ENCODE assay signal across 25 cellular contexts in genomic region chr17:39487946-39488345, GRCh38. TPM values are rescaled to one million over a fixed set of nuclear protein-coding genes. Genes with fewer than 3 reads are reported as not detected.
DNase-seq lines count a peak whose midpoint lies in the region; ATAC-seq and TF ChIP-seq lines count a peak whose summit lies in the region.
"Had no signal": no experiment of that assay in that cellular context is flagged by ENCODE, and none has a peak within 500 bp of the region (broad histone marks: within the 10 kb centered on the region; RNA-seq: fewer than 3 reads in every experiment).

No MANE protein-coding gene starts in this region.

- H3K27me3 Mint-ChIP-seq in activated T-cell treated with anti-CD3 and anti-CD28 coated beads, Interleukin-2, amount 50 U/mL, for 24 hours = no peaks in the 10 kb centered on the region
- H3K27me3 Mint-ChIP-seq in activated T-cell treated with anti-CD3 and anti-CD28 coated beads, Interleukin-2, amount 50 U/mL, for 72 hours (ENCODE audit: low read depth) = no peaks in the 10 kb centered on the region
- H3K27me3 Mint-ChIP-seq in stimulated activated naive B cell treated with anti-CD40 and anti-IgM and Interleukin-4, amounts not matched to agents 10 μg/mL and 1 μg/mL and 100 μg/mL, for 72 hours = no peaks in the 10 kb centered on the region
- H3K27me3 Mint-ChIP-seq: activated CD8-positive, alpha-beta T cell treated with anti-CD3 and anti-CD28 coated beads for 36 hours; brain; CD4-positive, CD25-positive, alpha-beta regulatory T cell had no signal

- no peak overlapping the region for H3K4me3 ChIP-seq in MG63
- H3K4me3 ChIP-seq in upper lobe of right lung = no peak overlapping the region
- H3K4me3 ChIP-seq: lower lobe of right lung, ovary had no signal

- intact Hi-C loops in upper lobe of right lung (cut with DNase I) = no loop called here

- H3K4me1 ChIP-seq in foreskin keratinocyte (peaks cover 12% of the 10 kb centered on the region), upper lobe of right lung (no peaks in the 10 kb centered on the region)
- H3K4me1 ChIP-seq: lower lobe of right lung had no signal

- H3K4me1 Mint-ChIP-seq in activated T-cell treated with anti-CD3 and anti-CD28 coated beads, Interleukin-2, amount 50 U/mL, for 24 hours (ENCODE audit: low read depth) = peaks cover 11% of the 10 kb centered on the region
- H3K4me1 Mint-ChIP-seq in activated T-cell treated with anti-CD3 and anti-CD28 coated beads, Interleukin-2, amount 50 U/mL, for 72 hours (ENCODE audit: low read depth) = peaks cover 5% of the 10 kb centered on the region
- H3K4me1 Mint-ChIP-seq in stimulated activated naive B cell treated with anti-CD40 and anti-IgM and Interleukin-4, amounts not matched to agents 10 μg/mL and 1 μg/mL and 100 μg/mL, for 72 hours = peaks cover 3 to 9% of the 10 kb centered on the region in 2 donors
- H3K4me1 Mint-ChIP-seq: nephron progenitor cell had no signal

- peak overlapping the region; percentile 55 for H3K27ac Mint-ChIP-seq in activated T-cell treated with anti-CD3 and anti-CD28 coated beads, Interleukin-2, amount 50 U/mL, for 24 hours
- no peak overlapping the region for H3K27ac Mint-ChIP-seq in activated T-cell treated with anti-CD3 and anti-CD28 coated beads, Interleukin-2, amount 50 U/mL, for 72 hours
- peak overlapping the region; percentile 14 for H3K27ac Mint-ChIP-seq in stimulated activated naive B cell treated with anti-CD40 and anti-IgM and Interleukin-4, amounts not matched to agents 10 μg/mL and 1 μg/mL and 100 μg/mL, for 72 hours
- H3K27ac Mint-ChIP-seq: nephron progenitor cell had no signal

- no peaks in the 10 kb centered on the region for H3K9me3 Mint-ChIP-seq in activated T-cell treated with anti-CD3 and anti-CD28 coated beads, Interleukin-2, amount 50 U/mL, for 24 hours
- no peaks in the 10 kb centered on the region for H3K9me3 Mint-ChIP-seq in activated T-cell treated with anti-CD3 and anti-CD28 coated beads, Interleukin-2, amount 50 U/mL, for 72 hours
- no peaks in the 10 kb centered on the region for H3K9me3 Mint-ChIP-seq in stimulated activated naive B cell treated with anti-CD40 and anti-IgM and Interleukin-4, amounts not matched to agents 10 μg/mL and 1 μg/mL and 100 μg/mL, for 72 hours
- H3K9me3 Mint-ChIP-seq: activated CD8-positive, alpha-beta T cell treated with anti-CD3 and anti-CD28 coated beads for 36 hours; brain; CD4-positive, CD25-positive, alpha-beta regulatory T cell; nephron progenitor cell had no signal

- DNase-seq in activated T-cell treated with anti-CD3 and anti-CD28 coated beads, Interleukin-2, amount 50 U/mL, for 24 hours = no peak
- DNase-seq in activated T-cell treated with anti-CD3 and anti-CD28 coated beads, Interleukin-2, amount 50 U/mL, for 72 hours = no peak
- peak; percentile 18 for DNase-seq in MG63
- peak in 1 of 2 donors; percentile 35 for DNase-seq in foreskin keratinocyte
- DNase-seq in stimulated activated naive B cell treated with anti-CD40 and anti-IgM and Interleukin-4, amounts not matched to agents 10 μg/mL and 1 μg/mL and 100 μg/mL, for 72 hours = no peak
- DNase-seq in upper lobe of right lung = no peak
- DNase-seq: activated CD8-positive, alpha-beta T cell treated with anti-CD3 and anti-CD28 coated beads for 36 hours; activated naive CD4-positive, alpha-beta T cell; activated T-cell treated with anti-CD3 and anti-CD28 coated beads for 4 hours; CD4-positive, CD25-positive, alpha-beta regulatory T cell; KBM-7; kidney glomerular epithelial cell; lower lobe of right lung; MM.1S; NCI-H1417; NCI-H2081 treated with DMSO at 0.1 percent for 48 hours; NCI-H345; nephron progenitor cell; ovary; RPMI8226; substantia nigra; T-helper 1 cell had no signal

- no peak for TF ChIP-seq CTCF in foreskin keratinocyte (conservative IDR thresholded peaks at IDR 0.05)
- TF ChIP-seq CTCF in upper lobe of right lung (IDR thresholded peaks at IDR 0.05) = no peak

- H3K36me3 Mint-ChIP-seq in activated T-cell treated with anti-CD3 and anti-CD28 coated beads, Interleukin-2, amount 50 U/mL, for 24 hours (ENCODE audit: low read depth) = peaks cover 75% of the 10 kb centered on the region
- peaks cover 7 to 11% of the 10 kb centered on the region in 2 donors for H3K36me3 Mint-ChIP-seq in activated T-cell treated with anti-CD3 and anti-CD28 coated beads, Interleukin-2, amount 50 U/mL, for 72 hours (ENCODE audit: insufficient read depth in 2 of 2)
- peaks cover 6 to 19% of the 10 kb centered on the region in 2 donors for H3K36me3 Mint-ChIP-seq in stimulated activated naive B cell treated with anti-CD40 and anti-IgM and Interleukin-4, amounts not matched to agents 10 μg/mL and 1 μg/mL and 100 μg/mL, for 72 hours

- H3K36me3 ChIP-seq in MG63 = peaks cover 58% of the 10 kb centered on the region
- H3K36me3 ChIP-seq in upper lobe of right lung = peaks cover 46% of the 10 kb centered on the region
- H3K36me3 ChIP-seq: ovary had no signal

- no peak overlapping the region for H3K4me3 Mint-ChIP-seq in activated T-cell treated with anti-CD3 and anti-CD28 coated beads, Interleukin-2, amount 50 U/mL, for 24 hours
- no peak overlapping the region for H3K4me3 Mint-ChIP-seq in activated T-cell treated with anti-CD3 and anti-CD28 coated beads, Interleukin-2, amount 50 U/mL, for 72 hours
- no peak overlapping the region for H3K4me3 Mint-ChIP-seq in stimulated activated naive B cell treated with anti-CD40 and anti-IgM and Interleukin-4, amounts not matched to agents 10 μg/mL and 1 μg/mL and 100 μg/mL, for 72 hours
- H3K4me3 Mint-ChIP-seq: activated CD8-positive, alpha-beta T cell treated with anti-CD3 and anti-CD28 coated beads for 36 hours; brain; CD4-positive, CD25-positive, alpha-beta regulatory T cell; nephron progenitor cell had no signal

- H3K27ac ChIP-seq in foreskin keratinocyte = peak overlapping the region; percentile 30
- no peak overlapping the region for H3K27ac ChIP-seq in upper lobe of right lung
- H3K27ac ChIP-seq: lower lobe of right lung, ovary had no signal

- no peak for ATAC-seq in activated T-cell treated with anti-CD3 and anti-CD28 coated beads, Interleukin-2, amount 50 U/mL, for 72 hours (replicated peaks in 1 of 2)
- no peak for ATAC-seq in foreskin keratinocyte
- no peak for ATAC-seq in stimulated activated naive B cell treated with anti-CD40 and anti-IgM and Interleukin-4, amounts not matched to agents 10 μg/mL and 1 μg/mL and 100 μg/mL, for 72 hours (replicated peaks)
- no peak for ATAC-seq in upper lobe of right lung
- no peak for ATAC-seq in HG02763 (IDR thresholded peaks at IDR 0.05; ENCODE audit: unreplicated experiment)
- no peak for ATAC-seq in HG02852 (IDR thresholded peaks at IDR 0.05; ENCODE audit: unreplicated experiment)
- ATAC-seq: activated CD8-positive, alpha-beta T cell treated with anti-CD3 and anti-CD28 coated beads for 36 hours; lower lobe of right lung had no signal

- H3K9me3 ChIP-seq in MG63 (no peaks in the 10 kb centered on the region), upper lobe of right lung (no peaks in the 10 kb centered on the region)
- H3K9me3 ChIP-seq: lower lobe of right lung, ovary had no signal

- no peaks in the 10 kb centered on the region for H3K27me3 ChIP-seq in MG63
- H3K27me3 ChIP-seq in foreskin keratinocyte = no peaks in the 10 kb centered on the region
- H3K27me3 ChIP-seq in upper lobe of right lung = no peaks in the 10 kb centered on the region
- H3K27me3 ChIP-seq: ovary had no signal

RNA-seq across cellular contexts. Expression of gene CDK12, which starts 26.7 kb away (rescaled TPM):
- 10 to 100 TPM; 69.4 to 75.9 TPM for total RNA-seq in activated T-cell treated with anti-CD3 and anti-CD28 coated beads, Interleukin-2, amount 50 U/mL, for 72 hours
- 19.7 and 34.0 TPM in 2 replicates for total RNA-seq in MG63 (2014; rRNA removed; shearing (Covaris generic); ENCODE audit: low replicate concordance)
- total RNA-seq in foreskin keratinocyte = 39.1 and 40.8 TPM in 2 replicates
- polyA plus RNA-seq in foreskin keratinocyte = 5.2 and 7.1 TPM in 2 replicates
- 53.6 TPM for total RNA-seq in upper lobe of right lung

RNA-seq across cellular contexts. Expression of gene MED1, which starts 36.9 kb away (rescaled TPM):
- 10 to 100 TPM; 79.7 to 88.3 TPM for total RNA-seq in activated T-cell treated with anti-CD3 and anti-CD28 coated beads, Interleukin-2, amount 50 U/mL, for 72 hours
- total RNA-seq in MG63 (2014; rRNA removed; shearing (Covaris generic); ENCODE audit: low replicate concordance) = 19.0 and 23.3 TPM in 2 replicates
- total RNA-seq in foreskin keratinocyte (33.8 and 33.9 TPM in 2 replicates), upper lobe of right lung (37.2 TPM)
- 7.7 and 8.5 TPM in 2 replicates for polyA plus RNA-seq in foreskin keratinocyte
